In the genomic region with DNA sequence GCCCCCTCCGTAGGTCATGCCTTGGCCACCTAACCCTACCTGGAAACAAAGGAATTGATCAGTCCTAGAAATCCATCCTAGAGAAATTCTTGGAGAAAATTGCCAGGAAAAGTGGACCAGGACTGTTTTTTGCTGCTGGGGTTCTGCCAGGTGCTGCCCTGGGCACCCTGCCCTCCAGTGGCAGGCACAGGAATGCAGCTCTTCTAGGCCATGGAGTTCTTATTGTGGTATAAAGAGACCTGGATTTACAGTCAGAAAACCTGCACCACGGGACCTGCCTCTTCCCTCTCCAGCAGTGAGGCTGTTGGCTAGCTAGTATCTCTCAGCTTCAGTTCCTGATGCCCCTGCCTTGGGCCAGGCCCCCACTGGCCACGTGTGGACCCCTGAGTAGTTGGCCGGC, we compare ENCODE assay signal across 10 cellular contexts. TPM values are rescaled to one million over a fixed set of nuclear protein-coding genes. Genes with fewer than 3 reads are reported as not detected.
DNase-seq lines count a peak whose midpoint lies in the region; ATAC-seq and TF ChIP-seq lines count a peak whose summit lies in the region.
"Had no signal": no experiment of that assay in that cellular context is flagged by ENCODE, and none has a peak within 500 bp of the region (broad histone marks: within the 10 kb centered on the region; RNA-seq: fewer than 3 reads in every experiment).

No MANE protein-coding gene starts in this region.

- H3K4me1 Mint-ChIP-seq in type B pancreatic cell (ENCODE audit: unreplicated experiment): peaks cover 11% of the 10 kb centered on the region
- no peaks in the 10 kb centered on the region for H3K4me1 Mint-ChIP-seq in activated T-cell treated with anti-CD3 and anti-CD28 coated beads, Interleukin-2, amount 50 U/mL, for 4 hours (ENCODE audit: low read depth)

- peak; percentile 52 for ATAC-seq in Right ventricle myocardium superior (ENCODE audit: poor library complexity)
- ATAC-seq in activated T-cell treated with anti-CD3 and anti-CD28 coated beads, Interleukin-2, amount 50 U/mL, for 4 hours: no peak

- H3K4me3 ChIP-seq in right atrium auricular region: no peak overlapping the region
- no peak overlapping the region for H3K4me3 ChIP-seq in fibroblast of the aortic adventitia (ENCODE audit: low read depth, low read length)

- intact Hi-C loops in Right ventricle myocardium superior (cut with DNase I): no loop called here

- H3K27me3 Mint-ChIP-seq in type B pancreatic cell: peaks cover 25% of the 10 kb centered on the region
- no peaks in the 10 kb centered on the region for H3K27me3 Mint-ChIP-seq in activated T-cell treated with anti-CD3 and anti-CD28 coated beads, Interleukin-2, amount 50 U/mL, for 4 hours (ENCODE audit: low read depth)

- no peaks in the 10 kb centered on the region for H3K4me1 ChIP-seq in right atrium auricular region

- TF ChIP-seq CTCF in right atrium auricular region (IDR thresholded peaks at IDR 0.05) (peak in 1 of 2 donors; percentile 35), fibroblast of the aortic adventitia (IDR thresholded peaks at IDR 0.05; ENCODE audit: insufficient read depth, low read length) (peak; percentile 27), type B pancreatic cell (conservative IDR thresholded peaks at IDR 0.05) (peak; percentile 33)

- H3K36me3 ChIP-seq in right atrium auricular region: no peaks in the 10 kb centered on the region

- no peak overlapping the region for H3K4me3 Mint-ChIP-seq in type B pancreatic cell
- no peak overlapping the region for H3K4me3 Mint-ChIP-seq in activated T-cell treated with anti-CD3 and anti-CD28 coated beads, Interleukin-2, amount 50 U/mL, for 4 hours

- H3K27ac ChIP-seq in right atrium auricular region: no peak overlapping the region

- DNase-seq in Right ventricle myocardium superior (no peak), right atrium auricular region (ENCODE audit: low spot score) (no peak), NCI-H69 (lab: John Stamatoyannopoulos, UW) (peak; percentile 34), fibroblast of the aortic adventitia (ENCODE audit: low read depth) (no peak), type B pancreatic cell (ENCODE audit: extremely low spot score, unreplicated experiment) (no peak), UCSD-AML1 (lab: John Stamatoyannopoulos, UW; ENCODE audit: unreplicated experiment) (no peak), OCI-M2 (lab: John Stamatoyannopoulos, UW; ENCODE audit: unreplicated experiment) (no peak)
- DNase-seq in activated T-cell treated with anti-CD3 and anti-CD28 coated beads, Interleukin-2, amount 50 U/mL, for 4 hours: no peak
- DNase-seq: activated CD4-positive, alpha-beta T cell treated with anti-CD3 and anti-CD28 coated beads for 4 hours; small intestine had no signal

- no peak overlapping the region for H3K27ac Mint-ChIP-seq in type B pancreatic cell

- no peaks in the 10 kb centered on the region for H3K9me3 Mint-ChIP-seq in type B pancreatic cell
- H3K9me3 Mint-ChIP-seq in activated T-cell treated with anti-CD3 and anti-CD28 coated beads, Interleukin-2, amount 50 U/mL, for 4 hours: no peaks in the 10 kb centered on the region

- no peaks in the 10 kb centered on the region for H3K9me3 ChIP-seq in right atrium auricular region

- H3K36me3 Mint-ChIP-seq in type B pancreatic cell: no peaks in the 10 kb centered on the region
- H3K36me3 Mint-ChIP-seq in activated T-cell treated with anti-CD3 and anti-CD28 coated beads, Interleukin-2, amount 50 U/mL, for 4 hours (ENCODE audit: insufficient read depth): no peaks in the 10 kb centered on the region

- H3K27me3 ChIP-seq in right atrium auricular region: no peaks in the 10 kb centered on the region

RNA-seq across cellular contexts. Expression of a gene that starts 59.7 kb away (rescaled TPM):
- total RNA-seq in Right ventricle myocardium superior (0.27 TPM), right atrium auricular region (under 1 TPM; 0.04 to 0.24 TPM), fibroblast of the aortic adventitia (ENCODE audit: low replicate concordance) (0.08 TPM in 1 of 2 replicates, not detected in the other), type B pancreatic cell (ENCODE audit: low replicate concordance) (0.57 and 0.82 TPM in 2 replicates)
- total RNA-seq in activated T-cell treated with anti-CD3 and anti-CD28 coated beads, Interleukin-2, amount 50 U/mL, for 4 hours: under 1 TPM in 1 of 3 donors, not detected in 2; 0.03 TPM
